In genomic region chr17:80220709-80221215, GRCh38 we compare ENCODE assay signal across 8 cellular contexts. TPM values are rescaled to one million over a fixed set of nuclear protein-coding genes. Genes with fewer than 3 reads are reported as not detected.
DNase-seq lines count a peak whose midpoint lies in the region; ATAC-seq, FAIRE-seq and TF ChIP-seq lines count a peak whose summit lies in the region.

No MANE protein-coding gene starts in this region.

- ATAC-seq in activated naive CD4-positive, alpha-beta T cell treated with anti-CD3 and anti-CD28 coated beads, Interleukin-2, amount 50 U/mL, for 72 hours: peak in 1 of 2 donors; percentile 3
- ATAC-seq in left cardiac atrium (peak; percentile 59 to 60), HG03457 (IDR thresholded peaks at IDR 0.05; ENCODE audit: unreplicated experiment) (no peak)

- H3K27me3 Mint-ChIP-seq in CD14-positive monocyte (ENCODE audit: low read depth in 3 of 3) (peaks cover 34 to 71% (median 46%) of the 10 kb centered on the region in 3 donors), IgD-negative memory B cell (no peaks in the 10 kb centered on the region)

- H3K9me3 Mint-ChIP-seq in CD14-positive monocyte: peaks cover 0 to 9% (median 2%) of the 10 kb centered on the region in 7 donors
- no peaks in the 10 kb centered on the region for H3K9me3 Mint-ChIP-seq in IgD-negative memory B cell
- H3K9me3 Mint-ChIP-seq in activated naive CD4-positive, alpha-beta T cell treated with anti-CD3 and anti-CD28 coated beads, Interleukin-2, amount 50 U/mL, for 72 hours: no peaks in the 10 kb centered on the region

- H3K4me3 Mint-ChIP-seq in CD14-positive monocyte: peak overlapping the region; percentile 79 to 87
- H3K4me3 Mint-ChIP-seq in IgD-negative memory B cell: peak overlapping the region; percentile 73 to 91 (median 82)

- H3K36me3 Mint-ChIP-seq in CD14-positive monocyte (peaks cover 42 to 46% of the 10 kb centered on the region in 2 donors), IgD-negative memory B cell (no peaks in the 10 kb centered on the region)
- H3K36me3 Mint-ChIP-seq in activated naive CD4-positive, alpha-beta T cell treated with anti-CD3 and anti-CD28 coated beads, Interleukin-2, amount 50 U/mL, for 72 hours: peaks cover 6 to 12% of the 10 kb centered on the region in 2 donors

- FAIRE-seq in RCC 7860 (lab: Jason Lieb, UNC): no peak

- no peak for TF ChIP-seq CTCF in CD14-positive monocyte (IDR thresholded peaks at IDR 0.05)

- H3K4me1 Mint-ChIP-seq in CD14-positive monocyte (peaks cover 27% of the 10 kb centered on the region), IgD-negative memory B cell (peaks cover 6 to 13% (median 12%) of the 10 kb centered on the region in 3 donors)

- H3K27ac Mint-ChIP-seq in CD14-positive monocyte: peak overlapping the region in 3 of 7 donors; percentile 45 to 80 (median 75)
- H3K27ac Mint-ChIP-seq in IgD-negative memory B cell: peak overlapping the region in 2 of 3 donors; percentile 25 to 27
- H3K27ac Mint-ChIP-seq in activated naive CD4-positive, alpha-beta T cell treated with anti-CD3 and anti-CD28 coated beads, Interleukin-2, amount 50 U/mL, for 72 hours: peak overlapping the region; percentile 12 to 57

- DNase-seq in CD14-positive monocyte (ENCODE audit: low spot score): no peak
- no peak for DNase-seq in activated naive CD4-positive, alpha-beta T cell treated with anti-CD3 and anti-CD28 coated beads, Interleukin-2, amount 50 U/mL, for 72 hours (ENCODE audit: low spot score in 2 of 2)
- no peak for DNase-seq in left cardiac atrium
- DNase-seq in posterior cingulate gyrus: peak in 7 of 10 donors; percentile 36 to 94 (median 55)
- no peak for DNase-seq in NCI-H1694 treated with DMSO at 0.1 percent for 48 hours (lab: John Stamatoyannopoulos, UW)
- no peak for DNase-seq in RCC 7860 (ENCODE audit: low spot score)

- intact Hi-C loops in CD14-positive monocyte (cut with micrococcal nuclease) (loop anchor here (2.0 to 5.0 kb wide), 2 partner anchors 14 to 42 kb away; partner anchors contain the start of gene RNF213 (in 2 of the 2)), left cardiac atrium (cut with DNase I) (no loop called here), posterior cingulate gyrus (cut with DNase I) (loop anchor here (5.0 kb wide), 1 partner anchor 68 kb away; no protein-coding TSS in a partner anchor)

RNA-seq across cellular contexts. Expression of gene SLC26A11, which starts 0.5 kb away (rescaled TPM):
- polyA plus RNA-seq in CD14-positive monocyte (1 to 10 TPM; 1.8 to 2.6 TPM), IgD-negative memory B cell (2.7 TPM)
- 10 to 100 TPM in 1 of 2 donors, 1 to 10 TPM in 1; 7.5 to 13.1 TPM for total RNA-seq in activated naive CD4-positive, alpha-beta T cell treated with anti-CD3 and anti-CD28 coated beads, Interleukin-2, amount 50 U/mL, for 72 hours
- total RNA-seq in left cardiac atrium: 1 to 10 TPM; 6.4 to 6.6 TPM

RNA-seq across cellular contexts. Expression of gene SGSH, which starts 0.6 kb away (rescaled TPM):
- polyA plus RNA-seq in CD14-positive monocyte (10 to 100 TPM; 21.1 to 31.3 TPM), IgD-negative memory B cell (31.6 TPM)
- total RNA-seq in activated naive CD4-positive, alpha-beta T cell treated with anti-CD3 and anti-CD28 coated beads, Interleukin-2, amount 50 U/mL, for 72 hours: 10 to 100 TPM; 34.8 to 39.0 TPM
- 10 to 100 TPM; 18.0 to 23.0 TPM for total RNA-seq in left cardiac atrium

RNA-seq across cellular contexts. Expression of gene RNF213, which starts 39.9 kb away (rescaled TPM):
- polyA plus RNA-seq in CD14-positive monocyte (10 to 100 TPM; 10.3 to 18.1 TPM), IgD-negative memory B cell (26.2 TPM)
- 100 to 1,000 TPM; 415 to 602 TPM for total RNA-seq in activated naive CD4-positive, alpha-beta T cell treated with anti-CD3 and anti-CD28 coated beads, Interleukin-2, amount 50 U/mL, for 72 hours
- 10 to 100 TPM; 43.4 to 48.4 TPM for total RNA-seq in left cardiac atrium

RNA-seq across cellular contexts. Expression of gene CARD14, which starts 50.9 kb away (rescaled TPM):
- polyA plus RNA-seq in CD14-positive monocyte (under 1 TPM; 0.16 to 0.27 TPM), IgD-negative memory B cell (not detected)
- under 1 TPM in 1 of 2 donors, not detected in 1; 0.19 TPM for total RNA-seq in activated naive CD4-positive, alpha-beta T cell treated with anti-CD3 and anti-CD28 coated beads, Interleukin-2, amount 50 U/mL, for 72 hours
- not detected for total RNA-seq in left cardiac atrium

Comparison
In these comparisons a context has a peak if more than half of its experiments do, and no peak if none do; other contexts are left out.
1. DNase-seq: peak in posterior cingulate gyrus (7 of 10); none in CD14-positive monocyte (single experiment), activated naive CD4-positive, alpha-beta T cell treated with anti-CD3 and anti-CD28 coated beads, Interleukin-2, amount 50 U/mL, for 72 hours (0 of 2), left cardiac atrium (single experiment), NCI-H1694 treated with DMSO at 0.1 percent for 48 hours (single experiment) and RCC 7860 (single experiment).
2. RNA of gene RNF213, which starts 39.9 kb away (total RNA-seq): 415 to 602 TPM in activated naive CD4-positive, alpha-beta T cell treated with anti-CD3 and anti-CD28 coated beads, Interleukin-2, amount 50 U/mL, for 72 hours; 43.4 to 48.4 TPM in left cardiac atrium; every median in the first group is over 4 times any median in the second.
3. intact Hi-C loops: an anchor here in CD14-positive monocyte (2.0 to 5.0 kb wide) and posterior cingulate gyrus (5.0 kb wide); none called in left cardiac atrium.